Comparison of ENCODE assay signal across 1 cellular context in genomic region chr1:208219659-208220282, GRCh38.
TF ChIP-seq lines count a peak whose summit lies in the region.

No MANE protein-coding gene starts in this region.

TF ChIP-seq in K562, 482 proteins besides CTCF, POLR2A, EP300 and RAD21 (continued from another document and continues in another):
- no peak for TF ChIP-seq ZBTB9 (CRISPR knock-in tag; IDR thresholded peaks at IDR 0.05)
- no peak for TF ChIP-seq ZNF398 (CRISPR knock-in tag; IDR thresholded peaks at IDR 0.05)
- 0 out of 2 replicates have a peak, but pooled peaks have one; percentile 61 for TF ChIP-seq HEY1 (CRISPR knock-in tag; IDR thresholded peaks at IDR 0.05; ENCODE audit: borderline replicate concordance)
- TF ChIP-seq AFF1 (IDR thresholded peaks at IDR 0.05; ENCODE audit: low read depth in 1 of 2, partially characterized antibody in 2 of 2): peak; percentile 32 to 37
- peak; percentile 57 for TF ChIP-seq ELF1 (tag; IDR thresholded peaks at IDR 0.05)
- TF ChIP-seq SMARCB1 (IDR thresholded peaks at IDR 0.05; ENCODE audit: insufficient read length, low read depth): no peak
- 0 out of 2 replicates have a peak, but pooled peaks have one; percentile 81 for TF ChIP-seq MEF2A (IDR thresholded peaks at IDR 0.05; ENCODE audit: control insufficient read depth, low read depth, low read length)
- TF ChIP-seq SETDB1 (IDR thresholded peaks at IDR 0.05; ENCODE audit: low read length): no peak
- TF ChIP-seq ZC3H4 (CRISPR knock-in tag; IDR thresholded peaks at IDR 0.05; ENCODE audit: borderline replicate concordance): no peak
- no peak for TF ChIP-seq ZNF124 (CRISPR knock-in tag; IDR thresholded peaks at IDR 0.05)
- no peak for TF ChIP-seq PKNOX1 (IDR thresholded peaks at IDR 0.05)
- TF ChIP-seq HNRNPLL (IDR thresholded peaks at IDR 0.05; ENCODE audit: low read depth, low read length, poor library complexity, severe bottlenecking): no peak
- TF ChIP-seq NEUROD1 (IDR thresholded peaks at IDR 0.05; ENCODE audit: borderline replicate concordance, low read depth, low read length, partially characterized antibody): peak; percentile 74
- no peak for TF ChIP-seq GABPB2 (CRISPR knock-in tag; conservative IDR thresholded peaks at IDR 0.05)
- no peak for TF ChIP-seq E2F4 (CRISPR knock-in tag; IDR thresholded peaks at IDR 0.05; ENCODE audit: low read depth)
- TF ChIP-seq RCOR1 (IDR thresholded peaks at IDR 0.05; ENCODE audit: borderline replicate concordance in 1 of 2, low read depth in 2 of 2, low read length in 2 of 2): peak in 1 of 2 experiments; percentile 92; a peak in 3 of 4 replicates
- TF ChIP-seq ZMIZ1 (IDR thresholded peaks at IDR 0.05; ENCODE audit: low read depth in 2 of 2, low read length in 2 of 2): peak in 1 of 2 experiments; percentile 78; a peak in 2 of 4 replicates
- TF ChIP-seq GATA2 (CRISPR knock-in tag; IDR thresholded peaks at IDR 0.05): peak; percentile 89
- TF ChIP-seq RBM34 (IDR thresholded peaks at IDR 0.05; ENCODE audit: borderline replicate concordance, insufficient read depth, low read length): no peak
- peak; percentile 88 for TF ChIP-seq CBFA2T2 (conservative IDR thresholded peaks at IDR 0.05)
- no peak for TF ChIP-seq CBX8 (IDR thresholded peaks at IDR 0.05; ENCODE audit: borderline replicate concordance, extremely low read depth, low read depth, low read length, poor library complexity, severe bottlenecking)
- no peak for TF ChIP-seq TFAM (CRISPR knock-in tag; conservative IDR thresholded peaks at IDR 0.05)
- TF ChIP-seq RBM15 (IDR thresholded peaks at IDR 0.05; ENCODE audit: insufficient read depth, low read length): no peak
- no peak for TF ChIP-seq HMG20A (CRISPR knock-in tag; conservative IDR thresholded peaks at IDR 0.05)
- TF ChIP-seq CBX5 (IDR thresholded peaks at IDR 0.05; ENCODE audit: borderline replicate concordance, low read depth): no peak
- TF ChIP-seq NFATC3 (IDR thresholded peaks at IDR 0.05): no peak
- TF ChIP-seq ATF6 (CRISPR knock-in tag; IDR thresholded peaks at IDR 0.05): no peak
- no peak for TF ChIP-seq SIN3A (IDR thresholded peaks at IDR 0.05; ENCODE audit: borderline replicate concordance in 2 of 2, control insufficient read depth in 1 of 2, low read depth in 2 of 2, low read length in 2 of 2)
- TF ChIP-seq L3MBTL2 (IDR thresholded peaks at IDR 0.05): peak; percentile 66
- TF ChIP-seq DIDO1 (tag; IDR thresholded peaks at IDR 0.05; ENCODE audit: low read depth): no peak
- no peak for TF ChIP-seq NCOA4 (IDR thresholded peaks at IDR 0.05; ENCODE audit: partially characterized antibody)
